8 cellular contexts compared by ENCODE assay signal in the genomic region with DNA sequence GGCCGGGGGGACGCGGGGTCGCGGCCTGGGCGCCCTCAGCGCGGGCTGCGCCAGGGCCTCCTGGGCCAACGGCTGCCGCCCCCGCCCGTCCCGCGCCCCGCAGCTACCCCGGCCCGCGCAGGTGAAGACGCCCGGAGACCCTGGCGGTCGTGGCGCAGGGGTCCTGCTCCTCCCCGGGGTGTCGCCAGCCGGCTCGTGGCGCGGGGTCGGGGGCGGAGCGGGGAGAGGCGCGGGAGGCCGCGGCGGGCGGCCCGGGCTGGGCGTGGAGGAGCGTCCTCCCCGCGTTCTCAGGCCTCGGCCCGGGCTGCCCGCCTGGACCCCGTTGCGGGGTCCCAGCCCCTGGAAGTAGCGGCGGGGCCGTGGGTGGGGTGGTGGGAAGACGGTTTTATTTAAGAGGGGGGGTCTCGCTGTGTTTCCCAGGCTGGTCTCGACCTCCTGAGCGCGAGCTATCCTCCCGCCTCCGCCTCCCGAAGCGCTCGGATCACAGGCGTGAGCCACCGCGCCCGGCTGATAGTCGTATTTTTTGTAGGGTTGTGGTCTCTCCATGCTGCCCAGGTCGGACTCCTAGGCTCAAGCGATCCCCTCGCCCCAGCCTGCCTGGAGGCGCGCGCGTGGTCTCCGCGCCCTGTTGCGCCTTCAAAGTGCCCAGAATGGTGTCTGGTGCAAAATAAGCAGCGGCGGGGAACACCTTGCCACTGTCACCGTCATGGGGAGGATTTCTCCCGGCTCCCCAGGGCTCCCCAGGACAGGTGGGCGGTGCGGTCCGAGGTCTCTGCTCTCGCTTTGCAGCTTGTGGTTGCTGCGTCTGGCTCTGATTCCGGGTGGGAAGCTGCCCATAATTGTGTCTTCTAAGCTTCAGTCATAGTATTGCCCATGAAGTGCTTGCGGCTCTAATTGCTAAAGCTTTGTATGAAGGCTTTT. TPM values are rescaled to one million over a fixed set of nuclear protein-coding genes. Genes with fewer than 3 reads are reported as not detected.
A peak's percentile ranks its signal among the peaks of the same experiment; 100 is the strongest.
DNase-seq lines count a peak whose midpoint lies in the region; ATAC-seq and TF ChIP-seq lines count a peak whose summit lies in the region.

No MANE protein-coding gene starts in this region.

- no peaks in the 10 kb centered on the region for H3K9me3 ChIP-seq in colonic mucosa
- no peaks in the 10 kb centered on the region for H3K9me3 ChIP-seq in mononuclear cell (ENCODE audit: low read depth, low read length)
- H3K9me3 ChIP-seq in suprapubic skin, result no peaks in the 10 kb centered on the region

- H3K9ac ChIP-seq in colonic mucosa (ENCODE audit: low read depth in 2 of 2, low read length in 2 of 2), result peak overlapping the region; percentile 72 to 91

- ATAC-seq in GM19397 (IDR thresholded peaks at IDR 0.05; ENCODE audit: unreplicated experiment), result peak; percentile 24

- TF ChIP-seq EP300 in suprapubic skin (IDR thresholded peaks at IDR 0.05), result no peak

- H3K27ac ChIP-seq in HL-60 (replicated peaks) (no peak overlapping the region), colonic mucosa (peak overlapping the region; percentile 37), suprapubic skin (peak overlapping the region; percentile 94)

- no peak for DNase-seq in BJ (ENCODE audit: low read depth)
- DNase-seq in HL-60 (ENCODE audit: low read depth in 1 of 2, low spot score in 1 of 2), result no peak
- peak; percentile 7 for DNase-seq in T1000 (lab: John Stamatoyannopoulos, UW)
- peak; percentile 57 for DNase-seq in colonic mucosa
- no peak for DNase-seq in suprapubic skin (ENCODE audit: low spot score in 2 of 2)
- DNase-seq in SKM-1 (lab: John Stamatoyannopoulos, UW; ENCODE audit: unreplicated experiment), result no peak

- TF ChIP-seq CTCF in BJ (IDR thresholded peaks at IDR 0.05; ENCODE audit: insufficient read depth, low read depth, low read length), result no peak
- no peak for TF ChIP-seq CTCF in HL-60 (IDR thresholded peaks at IDR 0.05; ENCODE audit: insufficient read depth, low read length)
- no peak for TF ChIP-seq CTCF in colonic mucosa (IDR thresholded peaks at IDR 0.05)
- TF ChIP-seq CTCF in suprapubic skin (IDR thresholded peaks at IDR 0.05), result no peak

- H3K36me3 ChIP-seq in BJ (ENCODE audit: control insufficient read depth, insufficient read depth, low read length) (no peaks in the 10 kb centered on the region), colonic mucosa (no peaks in the 10 kb centered on the region), suprapubic skin (no peaks in the 10 kb centered on the region)

- POLR2A ChIA-PET in BJ (lab: Charles Lee), result no interaction called here

- H3K27me3 ChIP-seq in BJ (ENCODE audit: control insufficient read depth, insufficient read depth, low read length), result no peaks in the 10 kb centered on the region
- H3K27me3 ChIP-seq in HL-60 (ENCODE audit: insufficient read depth, poor library complexity, severe bottlenecking), result peaks cover 14% of the 10 kb centered on the region
- no peaks in the 10 kb centered on the region for H3K27me3 ChIP-seq in colonic mucosa
- peaks cover 15% of the 10 kb centered on the region for H3K27me3 ChIP-seq in mononuclear cell (ENCODE audit: insufficient read depth, low read length)
- H3K27me3 ChIP-seq in suprapubic skin, result no peaks in the 10 kb centered on the region

- peak overlapping the region; percentile 81 for H3K4me3 ChIP-seq in BJ (ENCODE audit: low read depth, low read length)
- peak overlapping the region; percentile 68 for H3K4me3 ChIP-seq in HL-60 (replicated peaks; ENCODE audit: insufficient read depth, low read length)
- peak overlapping the region; percentile 58 for H3K4me3 ChIP-seq in colonic mucosa
- peak overlapping the region; percentile 49 for H3K4me3 ChIP-seq in mononuclear cell (ENCODE audit: low read length)
- peak overlapping the region; percentile 67 for H3K4me3 ChIP-seq in suprapubic skin

- CTCF ChIA-PET in BJ (lab: Yijun Ruan, JAX), result interaction anchor here (0.7 to 1.5 kb wide), 5 partner anchors 11 to 56 kb away, joined by 3 to 5 read pairs (median 4); no protein-coding TSS in a partner anchor

- H3K4me1 ChIP-seq in colonic mucosa, result peaks cover 9% of the 10 kb centered on the region
- H3K4me1 ChIP-seq in mononuclear cell (ENCODE audit: insufficient read depth, low read length), result peaks cover 42% of the 10 kb centered on the region
- H3K4me1 ChIP-seq in suprapubic skin, result peaks cover 77% of the 10 kb centered on the region

- TF ChIP-seq POLR2A in suprapubic skin (IDR thresholded peaks at IDR 0.05), result no peak

- intact Hi-C loops in colonic mucosa (cut with DNase I), result no loop called here

- WGBS in suprapubic skin, result 2% methylated on average over 22 of the region's 88 CpGs

RNA-seq across cellular contexts. Expression of gene SUN1, which starts 15.3 kb away (rescaled TPM):
- polyA plus RNA-seq in BJ (2011; rRNA removed), result 177 and 222 TPM in 2 replicates
- 87.6 and 107 TPM in 2 replicates for polyA minus RNA-seq in BJ (2011; rRNA and poly(A)+ RNA removed)
- total RNA-seq in colonic mucosa (100 to 1,000 TPM; 122 to 158 TPM), mononuclear cell (86.3 TPM), suprapubic skin (100 to 1,000 TPM; 225 to 475 (median 263) TPM)

RNA-seq across cellular contexts. Expression of gene GET4, which starts 59.3 kb away (rescaled TPM):
- polyA plus RNA-seq in BJ (2011; rRNA removed), result 15.6 and 21.7 TPM in 2 replicates
- polyA minus RNA-seq in BJ (2011; rRNA and poly(A)+ RNA removed), result 8.7 and 15.9 TPM in 2 replicates
- 10 to 100 TPM; 33.0 to 35.9 TPM for total RNA-seq in colonic mucosa
- total RNA-seq in mononuclear cell, result 20.7 TPM
- total RNA-seq in suprapubic skin, result 10 to 100 TPM; 27.7 to 58.2 (median 47.8) TPM

Comparison
In these comparisons a context has a peak if more than half of its experiments do, and no peak if none do; other contexts are left out.
1. DNase-seq: peak in T1000 (single experiment) and colonic mucosa (single experiment); none in BJ (single experiment), HL-60 (0 of 2), suprapubic skin (0 of 2) and SKM-1 (single experiment).
2. Peak in every context shown above with its lines, with median percentiles within 50 percentile points of each other: H3K4me3 ChIP-seq.